In the genomic region with DNA sequence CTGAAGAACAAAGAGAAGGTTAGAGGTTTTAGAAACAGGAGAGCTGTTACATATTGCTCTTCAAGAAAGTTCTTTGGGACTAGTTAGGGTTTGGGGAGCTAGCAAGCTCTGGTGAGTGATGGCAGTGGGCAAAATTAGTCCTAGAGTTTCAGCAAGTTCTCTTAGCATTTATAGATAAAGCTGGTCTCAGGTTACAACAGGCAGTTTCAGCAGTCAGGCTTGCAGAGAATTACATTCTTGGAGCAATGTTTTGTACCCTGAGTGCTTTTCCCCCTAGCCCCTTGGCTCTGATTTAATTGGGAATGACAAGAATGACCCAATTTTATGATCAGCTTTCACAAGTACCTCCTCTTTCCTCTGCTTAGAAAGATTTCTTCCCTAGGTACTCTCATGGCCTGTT, we compare ENCODE assay signal across 18 cellular contexts. TPM values are rescaled to one million over a fixed set of nuclear protein-coding genes. Genes with fewer than 3 reads are reported as not detected.
A peak's percentile ranks its signal among the peaks of the same experiment; 100 is the strongest.
DNase-seq lines count a peak whose midpoint lies in the region; ATAC-seq, FAIRE-seq and TF ChIP-seq lines count a peak whose summit lies in the region.
"Had no signal": no experiment of that assay in that cellular context is flagged by ENCODE, and none has a peak within 500 bp of the region (broad histone marks: within the 10 kb centered on the region; RNA-seq: fewer than 3 reads in every experiment).

No MANE protein-coding gene starts in this region.

- no peak for FAIRE-seq in GM19239 (lab: Jason Lieb, UNC)
- FAIRE-seq: frontal cortex had no signal

- peak; percentile 45 for DNase-seq in AG09309 (ENCODE audit: low read depth)
- DNase-seq in NCI-H226, result peak; percentile 45
- DNase-seq in astrocyte of the hippocampus (ENCODE audit: low read depth, low spot score), result peak; percentile 38
- peak; percentile 78 for DNase-seq in iris pigment epithelial cell (ENCODE audit: low read depth)
- DNase-seq in stomach, result no peak
- DNase-seq in GM19239 (ENCODE audit: insufficient read length, low spot score), result no peak
- DNase-seq in left lung, result no peak
- DNase-seq: activated CD4-positive, CD25-positive, alpha-beta regulatory T cell treated with anti-CD3 and anti-CD28 coated beads, Interleukin-2, amount 50 U/mL, for 72 hours; left colon; midbrain; NCI-H1930; NCI-H510A treated with DMSO at 0.1 percent for 48 hours; SJCRH30; stimulated activated CD4-positive, alpha-beta T cell treated with anti-CD3 and anti-CD28 coated beads, Interleukin-15, amount 100 ng/mL, for 24 hours; tibial artery had no signal

- H3K4me1 ChIP-seq in stomach (peaks cover 10 to 31% (median 20%) of the 10 kb centered on the region in 4 donors), left lung (peaks cover 18 to 30% of the 10 kb centered on the region in 2 donors)

- TF ChIP-seq EP300 in stomach (IDR thresholded peaks at IDR 0.05), result no peak

- H3K36me3 ChIP-seq in stomach (no peaks in the 10 kb centered on the region), left lung (no peaks in the 10 kb centered on the region)
- H3K36me3 ChIP-seq: SJCRH30, tibial artery had no signal

- ATAC-seq in left lung (no peak), HG02678 (IDR thresholded peaks at IDR 0.05; ENCODE audit: unreplicated experiment) (no peak)
- ATAC-seq: left colon; stimulated activated memory B cell treated with anti-CD40 and anti-IgM and Interleukin-4, amounts not matched to agents 10 μg/mL and 1 μg/mL and 100 μg/mL, for 72 hours had no signal

- TF ChIP-seq POLR2A in stomach (IDR thresholded peaks at IDR 0.05), result no peak

- H3K4me3 ChIP-seq in AG09309 (ENCODE audit: control insufficient read depth, low read depth, low read length) (no peak overlapping the region), stomach (no peak overlapping the region), left lung (no peak overlapping the region)
- H3K4me3 ChIP-seq: SJCRH30, tibial artery had no signal

- intact Hi-C loops in stomach (cut with DNase I; ENCODE audit: low total_unique reads), result no loop called here
- intact Hi-C loops in left lung (cut with DNase I), result no loop called here

- no peak for TF ChIP-seq CTCF in AG09309 (IDR thresholded peaks at IDR 0.05; ENCODE audit: control insufficient read depth, insufficient read depth, low read depth, low read length, missing control alignments)
- TF ChIP-seq CTCF in stomach (IDR thresholded peaks at IDR 0.05), result no peak
- no peak for TF ChIP-seq CTCF in left lung (IDR thresholded peaks at IDR 0.05)

- H3K27me3 ChIP-seq in stomach, result no peaks in the 10 kb centered on the region
- no peaks in the 10 kb centered on the region for H3K27me3 ChIP-seq in left lung
- H3K27me3 ChIP-seq: SJCRH30, tibial artery had no signal

- no peaks in the 10 kb centered on the region for H3K9me3 ChIP-seq in stomach
- H3K9me3 ChIP-seq in left lung, result no peaks in the 10 kb centered on the region
- H3K9me3 ChIP-seq: SJCRH30, tibial artery had no signal

- no peak overlapping the region for H3K27ac ChIP-seq in stomach
- peak overlapping the region in 1 of 2 donors; percentile 13 for H3K27ac ChIP-seq in left lung
- H3K27ac ChIP-seq: SJCRH30 had no signal

RNA-seq across cellular contexts. Expression of a gene that starts 21.4 kb away (rescaled TPM):
- total RNA-seq in stomach (10 to 100 TPM; 14.7 to 78.1 (median 26.7) TPM), left lung (1 to 10 TPM; 2.9 to 5.4 TPM)
- 1 to 10 TPM; 1.6 to 2.6 (median 2.3) TPM for polyA plus RNA-seq in stomach

Comparison
In these comparisons a context has a peak if more than half of its experiments do, and no peak if none do; other contexts are left out.
1. DNase-seq: peak in AG09309 (single experiment), NCI-H226 (single experiment), astrocyte of the hippocampus (single experiment) and iris pigment epithelial cell (single experiment); none in stomach (single experiment), GM19239 (single experiment) and left lung (0 of 2).